ENCODE assay signal across 1 cellular context in genomic region chr21:46610018-46610701, GRCh38.
A peak's percentile ranks its signal among the peaks of the same experiment; 100 is the strongest.
TF ChIP-seq lines count a peak whose summit lies in the region.

No MANE protein-coding gene starts in this region.

TF ChIP-seq in GM12878, 131 proteins besides CTCF, POLR2A, EP300 and RAD21 (continued from another document):
- TF ChIP-seq IRF5 (IDR thresholded peaks at IDR 0.05; ENCODE audit: borderline replicate concordance), result no peak
- 0 out of 2 replicates have a peak, but pooled peaks have one; percentile 18 for TF ChIP-seq RUNX3 (IDR thresholded peaks at IDR 0.05; ENCODE audit: low read length)
- no peak for TF ChIP-seq CEBPZ (IDR thresholded peaks at IDR 0.05; ENCODE audit: low read depth, low read length)
TF ChIP-seq in GM12878: peak in this region for 1.
